Comparison of ENCODE assay signal across 9 cellular contexts in genomic region chr17:82866521-82867214, GRCh38. TPM values are rescaled to one million over a fixed set of nuclear protein-coding genes. Genes with fewer than 3 reads are reported as not detected.
DNase-seq lines count a peak whose midpoint lies in the region; ATAC-seq and TF ChIP-seq lines count a peak whose summit lies in the region.
"Had no signal": no experiment of that assay in that cellular context is flagged by ENCODE, and none has a peak within 500 bp of the region (broad histone marks: within the 10 kb centered on the region; RNA-seq: fewer than 3 reads in every experiment).

No MANE protein-coding gene starts in this region.

- H3K27me3 ChIP-seq in BLaER1 treated with 17β-estradiol and CSF1 and Interleukin-3, amounts not matched to agents 10 nM and 100 nM, result peaks cover 15 to 70% (median 21%) of the 10 kb centered on the region in 11 experiments; a peak in 20 of 22 replicates
- H3K27me3 ChIP-seq in Caco-2 (replicated peaks; ENCODE audit: control insufficient read depth, insufficient read depth, low read length), result no peaks in the 10 kb centered on the region

- peak overlapping the region; percentile 88 to 100 (median 98) for H3K4me2 ChIP-seq in BLaER1 treated with 17β-estradiol and CSF1 and Interleukin-3, amounts not matched to agents 10 nM and 100 nM

- no peaks in the 10 kb centered on the region for H3K9me3 ChIP-seq in BLaER1 treated with 17β-estradiol and CSF1 and Interleukin-3, amounts not matched to agents 10 nM and 100 nM (replicated peaks in 1 of 11)
- H3K9me3 ChIP-seq in Caco-2, result no peaks in the 10 kb centered on the region

- H3K27ac Mint-ChIP-seq in nephron (peak overlapping the region; percentile 80 to 95 (median 93)), Caco-2 (ENCODE audit: unreplicated experiment) (no peak overlapping the region)
- peak overlapping the region in 1 of 2 donors; percentile 16 for H3K27ac Mint-ChIP-seq in activated naive CD4-positive, alpha-beta T cell treated with anti-CD3 and anti-CD28 coated beads, Interleukin-2, amount 50 U/mL, for 72 hours

- DNase-seq in NCI-H146 treated with DMSO at 0.1 percent for 48 hours (lab: John Stamatoyannopoulos, UW; ENCODE audit: unreplicated experiment) (peak; percentile 45), dermis microvascular lymphatic vessel endothelial cell (ENCODE audit: low read depth in 2 of 2) (peak; percentile 58 to 92), Caco-2 (no peak), MV-4-11 (lab: John Stamatoyannopoulos, UW) (no peak)
- no peak for DNase-seq in activated naive CD4-positive, alpha-beta T cell treated with anti-CD3 and anti-CD28 coated beads, Interleukin-2, amount 50 U/mL, for 72 hours (ENCODE audit: low spot score in 2 of 2)

- TF ChIP-seq CTCF in nephron (IDR thresholded peaks at IDR 0.05; ENCODE audit: unreplicated experiment in 3 of 3) (no peak), Caco-2 (IDR thresholded peaks at IDR 0.05; ENCODE audit: insufficient read depth in 1 of 2, low read depth in 1 of 2, low read length in 1 of 2, severe bottlenecking in 1 of 2, unreplicated experiment in 1 of 2) (no peak)

- intact Hi-C loops in Caco-2 (cut with micrococcal nuclease; ENCODE audit: unreplicated experiment), result no loop called here

- H3K27ac ChIP-seq in BLaER1 treated with 17β-estradiol and CSF1 and Interleukin-3, amounts not matched to agents 10 nM and 100 nM, result peak overlapping the region in 8 of 11 experiments; percentile 1 to 47 (median 22); a peak in 9 of 22 replicates

- BruUV-seq in Caco-2 (replicated peaks; lab: Mats Ljungman, UMichigan), result no TSS peak

- peaks cover 7% of the 10 kb centered on the region for H3K27me3 Mint-ChIP-seq in nephron (ENCODE audit: low read depth)
- H3K27me3 Mint-ChIP-seq in Caco-2 (ENCODE audit: insufficient read depth, unreplicated experiment), result no peaks in the 10 kb centered on the region

- H3K4me1 Mint-ChIP-seq in nephron (peaks cover 68% of the 10 kb centered on the region), Caco-2 (ENCODE audit: low read depth, unreplicated experiment) (peaks cover 7% of the 10 kb centered on the region)

- H3K36me3 ChIP-seq in BLaER1 treated with 17β-estradiol and CSF1 and Interleukin-3, amounts not matched to agents 10 nM and 100 nM, result peaks cover 0 to 17% (median 8%) of the 10 kb centered on the region in 11 experiments; a peak in 15 of 22 replicates
- H3K36me3 ChIP-seq in Caco-2 (ENCODE audit: control insufficient read depth, insufficient read depth, low read length), result no peaks in the 10 kb centered on the region

- H3K4me3 Mint-ChIP-seq in nephron, result no peak overlapping the region
- H3K4me3 Mint-ChIP-seq in Caco-2 (ENCODE audit: unreplicated experiment), result no peak overlapping the region

- CTCF ChIA-PET in Caco-2 (lab: Charles Lee), result no interaction called here

- peak overlapping the region in 2 of 10 experiments; percentile 4 to 36; a peak in 4 of 20 replicates for H3K4me3 ChIP-seq in BLaER1 treated with 17β-estradiol and CSF1 and Interleukin-3, amounts not matched to agents 10 nM and 100 nM
- H3K4me3 ChIP-seq in Caco-2 (ENCODE audit: low read depth, low read length), result no peak overlapping the region

- H4K20me1 ChIP-seq in BLaER1 treated with 17β-estradiol and CSF1 and Interleukin-3, amounts not matched to agents 10 nM and 100 nM, result peaks cover 39 to 100% (median 94%) of the 10 kb centered on the region in 11 experiments; a peak in 21 of 22 replicates

- no peak for ATAC-seq in HG03039 (IDR thresholded peaks at IDR 0.05; ENCODE audit: unreplicated experiment)
- no peak for ATAC-seq in activated naive CD4-positive, alpha-beta T cell treated with anti-CD3 and anti-CD28 coated beads, Interleukin-2, amount 50 U/mL, for 72 hours

- H3K36me3 Mint-ChIP-seq in nephron (ENCODE audit: low read depth) (peaks cover 11% of the 10 kb centered on the region), Caco-2 (ENCODE audit: insufficient read depth, unreplicated experiment) (peaks cover 13% of the 10 kb centered on the region)
- peaks cover 11 to 30% of the 10 kb centered on the region in 2 donors for H3K36me3 Mint-ChIP-seq in activated naive CD4-positive, alpha-beta T cell treated with anti-CD3 and anti-CD28 coated beads, Interleukin-2, amount 50 U/mL, for 72 hours

- H3K9ac ChIP-seq in BLaER1 treated with 17β-estradiol and CSF1 and Interleukin-3, amounts not matched to agents 10 nM and 100 nM, result peak overlapping the region in 9 of 11 experiments; percentile 9 to 75 (median 39); a peak in 14 of 22 replicates

- POLR2A ChIA-PET in Caco-2 (lab: Charles Lee), result no interaction called here

- no peaks in the 10 kb centered on the region for H3K9me3 Mint-ChIP-seq in nephron
- H3K9me3 Mint-ChIP-seq in Caco-2 (ENCODE audit: unreplicated experiment), result no peaks in the 10 kb centered on the region
- H3K9me3 Mint-ChIP-seq in activated naive CD4-positive, alpha-beta T cell treated with anti-CD3 and anti-CD28 coated beads, Interleukin-2, amount 50 U/mL, for 72 hours, result no peaks in the 10 kb centered on the region

- H3K4me1 ChIP-seq in BLaER1 treated with 17β-estradiol and CSF1 and Interleukin-3, amounts not matched to agents 10 nM and 100 nM, result peaks cover 96 to 100% (median 100%) of the 10 kb centered on the region in 10 experiments
- H3K4me1 ChIP-seq in Caco-2, result peaks cover 5% of the 10 kb centered on the region; the same call in 1 of the 2 replicates

RNA-seq across cellular contexts. Expression of gene ZNF750, which starts 26.8 kb away (rescaled TPM):
- total RNA-seq in dermis microvascular lymphatic vessel endothelial cell, result under 0.01 TPM in 2 replicates
- 0.14 and 0.19 TPM in 2 replicates for total RNA-seq in Caco-2 (2022)
- not detected for total RNA-seq in activated naive CD4-positive, alpha-beta T cell treated with anti-CD3 and anti-CD28 coated beads, Interleukin-2, amount 50 U/mL, for 72 hours
- total RNA-seq: T-helper 2 cell treated with Interferon-gamma antibody and Interleukin-4, amounts not matched to agents 100 ng/mL and 5 ng/mL, for 36 hours had no signal

Comparison
In these comparisons a context has a peak if more than half of its experiments do, and no peak if none do; other contexts are left out.
1. DNase-seq: peak in NCI-H146 treated with DMSO at 0.1 percent for 48 hours (single experiment) and dermis microvascular lymphatic vessel endothelial cell (2 of 2); none in Caco-2 (0 of 2), activated naive CD4-positive, alpha-beta T cell treated with anti-CD3 and anti-CD28 coated beads, Interleukin-2, amount 50 U/mL, for 72 hours (0 of 2) and MV-4-11 (single experiment).